12 cellular contexts compared by ENCODE assay signal in the genomic region with DNA sequence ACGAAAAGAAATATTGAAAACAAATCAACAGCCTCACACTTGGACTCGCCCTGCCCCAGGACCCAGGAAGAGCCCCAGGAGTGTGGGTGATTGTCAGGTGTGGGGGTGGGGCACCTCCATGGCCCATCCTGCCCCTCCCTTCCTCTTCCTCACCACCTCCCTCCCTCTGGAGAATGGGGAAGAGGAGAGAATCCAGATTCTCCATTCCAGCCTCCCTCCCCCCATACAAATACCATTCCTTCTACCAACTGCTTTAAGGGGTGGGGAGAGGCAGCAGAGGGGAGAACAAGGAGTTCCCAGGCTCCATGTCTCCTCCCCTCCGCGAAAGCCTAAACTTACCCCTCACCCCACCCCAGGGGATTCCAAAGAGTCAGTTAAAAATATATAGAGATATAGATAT. TPM values are rescaled to one million over a fixed set of nuclear protein-coding genes. Genes with fewer than 3 reads are reported as not detected.
DNase-seq lines count a peak whose midpoint lies in the region; ATAC-seq, FAIRE-seq and TF ChIP-seq lines count a peak whose summit lies in the region.
"Had no signal": no experiment of that assay in that cellular context is flagged by ENCODE, and none has a peak within 500 bp of the region (broad histone marks: within the 10 kb centered on the region; RNA-seq: fewer than 3 reads in every experiment).

No MANE protein-coding gene starts in this region.

- ATAC-seq in central memory CD8-positive, alpha-beta T cell (replicated peaks; ENCODE audit: extremely low read depth, poor library complexity, severe bottlenecking), result no peak
- ATAC-seq in sciatic nerve, result peak; percentile 79
- ATAC-seq in HG03432 (IDR thresholded peaks at IDR 0.05; ENCODE audit: unreplicated experiment), result no peak
- ATAC-seq: activated T-cell treated with anti-CD3 and anti-CD28 coated beads, Interleukin-2, amount 50 U/mL, for 4 hours had no signal

- no peak for TF ChIP-seq CTCF in 22Rv1 (IDR thresholded peaks at IDR 0.05)

- H3K4me3 Mint-ChIP-seq in central memory CD8-positive, alpha-beta T cell, result no peak overlapping the region
- H3K4me3 Mint-ChIP-seq in immature natural killer cell, result no peak overlapping the region
- H3K4me3 Mint-ChIP-seq: activated T-cell treated with anti-CD3 and anti-CD28 coated beads, Interleukin-2, amount 50 U/mL, for 4 hours had no signal

- H3K4me1 Mint-ChIP-seq in central memory CD8-positive, alpha-beta T cell, result peaks cover 38% of the 10 kb centered on the region
- peaks cover 7 to 28% of the 10 kb centered on the region in 2 donors for H3K4me1 Mint-ChIP-seq in immature natural killer cell

- no peak for FAIRE-seq in urothelium cell line (lab: Jason Lieb, UNC)

- H3K27ac Mint-ChIP-seq in central memory CD8-positive, alpha-beta T cell (ENCODE audit: low read depth), result peak overlapping the region; percentile 68
- H3K27ac Mint-ChIP-seq in immature natural killer cell, result peak overlapping the region in 5 of 6 donors; percentile 16 to 88 (median 54)

- peak overlapping the region; percentile 100 for H3K27ac ChIP-seq in 22Rv1
- H3K27ac ChIP-seq: SK-N-MC had no signal

- no peak for DNase-seq in central memory CD8-positive, alpha-beta T cell (ENCODE audit: low spot score in 2 of 2)
- no peak for DNase-seq in immature natural killer cell
- DNase-seq in sciatic nerve (ENCODE audit: low spot score), result no peak
- no peak for DNase-seq in stimulated activated CD4-positive, alpha-beta T cell treated with anti-CD3 and anti-CD28 coated beads, Interleukin-2, amount 100 ng/mL, for 24 hours
- DNase-seq in urothelium cell line (ENCODE audit: low spot score), result no peak
- DNase-seq in NCI-H526 treated with DMSO at 0.1 percent for 48 hours (lab: John Stamatoyannopoulos, UW), result no peak
- DNase-seq: activated T-cell treated with anti-CD3 and anti-CD28 coated beads, Interleukin-2, amount 50 U/mL, for 4 hours; DMS 273 treated with DMSO at 0.1 percent for 48 hours; NCI-H2081 had no signal

- H3K36me3 Mint-ChIP-seq in central memory CD8-positive, alpha-beta T cell (ENCODE audit: insufficient read depth), result peaks cover 48% of the 10 kb centered on the region
- peaks cover 5 to 28% (median 7%) of the 10 kb centered on the region in 3 donors for H3K36me3 Mint-ChIP-seq in immature natural killer cell

- H3K27me3 Mint-ChIP-seq in central memory CD8-positive, alpha-beta T cell, result no peaks in the 10 kb centered on the region
- peaks cover 8 to 32% (median 13%) of the 10 kb centered on the region in 3 donors for H3K27me3 Mint-ChIP-seq in immature natural killer cell (ENCODE audit: low read depth in 3 of 3)

- H3K9me3 Mint-ChIP-seq in central memory CD8-positive, alpha-beta T cell, result no peaks in the 10 kb centered on the region
- H3K9me3 Mint-ChIP-seq in immature natural killer cell, result no peaks in the 10 kb centered on the region
- H3K9me3 Mint-ChIP-seq: activated T-cell treated with anti-CD3 and anti-CD28 coated beads, Interleukin-2, amount 50 U/mL, for 4 hours had no signal

- intact Hi-C loops in sciatic nerve (cut with DNase I), result loop anchor here (5.0 kb wide), 1 partner anchor 33 kb away; no protein-coding TSS in a partner anchor

RNA-seq across cellular contexts. Expression of a gene that starts 36.7 kb away (rescaled TPM):
- polyA plus RNA-seq in immature natural killer cell, result 10 to 100 TPM in 1 of 3 donors, 1 to 10 TPM in 2; 5.0 to 22.8 (median 6.0) TPM
- 66.8 TPM for total RNA-seq in sciatic nerve
